Comparison of ENCODE assay signal across 1 cellular context in genomic region chr14:34982421-34983147, GRCh38.
TF ChIP-seq lines count a peak whose summit lies in the region.

Gene SRP54, plus strand, starts transcription at chr14:34982992. Its CDS starts 13,718 bp downstream, at chr14:34996710.

TF ChIP-seq in GM12878, 131 proteins besides CTCF, POLR2A, EP300 and RAD21 (continued from another document):
- TF ChIP-seq CEBPB (IDR thresholded peaks at IDR 0.05; ENCODE audit: borderline replicate concordance in 1 of 2, low read depth in 2 of 2, low read length in 2 of 2) (no peak), E2F4 (IDR thresholded peaks at IDR 0.05; ENCODE audit: low read depth, low read length) (no peak), YBX1 (IDR thresholded peaks at IDR 0.05) (no peak), SREBF1 (IDR thresholded peaks at IDR 0.05; ENCODE audit: low read length) (peak; percentile 67; the same call in 1 of the 2 replicates), SUPT20H (IDR thresholded peaks at IDR 0.05; ENCODE audit: borderline replicate concordance, control insufficient read depth, low read depth, low read length) (no peak), MEF2B (IDR thresholded peaks at IDR 0.05; ENCODE audit: partially characterized antibody, poor library complexity, severe bottlenecking) (peak; percentile 59), BCL3 (IDR thresholded peaks at IDR 0.05; ENCODE audit: borderline replicate concordance, insufficient read depth, low read depth, low read length, poor library complexity, severe bottlenecking) (no peak), GABPA (IDR thresholded peaks at IDR 0.05; ENCODE audit: low read depth) (peak; percentile 100), BHLHE40 (IDR thresholded peaks at IDR 0.05; ENCODE audit: borderline replicate concordance in 1 of 2, low read depth in 2 of 2, low read length in 1 of 2) (peak; percentile 100), TCF3 (IDR thresholded peaks at IDR 0.05; ENCODE audit: borderline replicate concordance, insufficient read depth, low read depth, low read length) (peak; percentile 51; the same call in 1 of the 2 replicates), RELB (IDR thresholded peaks at IDR 0.05; ENCODE audit: low read depth) (peak; percentile 96), NR2C2 (IDR thresholded peaks at IDR 0.05; ENCODE audit: borderline replicate concordance, control insufficient read depth, insufficient read length, low read depth) (peak; percentile 76), SMARCA5 (IDR thresholded peaks at IDR 0.05) (no peak), ESRRA (IDR thresholded peaks at IDR 0.05; ENCODE audit: low read length) (no peak), ZNF384 (IDR thresholded peaks at IDR 0.05; ENCODE audit: borderline replicate concordance, low read depth, low read length) (no peak), ATF2 (IDR thresholded peaks at IDR 0.05; ENCODE audit: low read length) (no peak; the same call in 1 of the 2 replicates), NR2C1 (IDR thresholded peaks at IDR 0.05) (peak; percentile 99), KLF5 (IDR thresholded peaks at IDR 0.05; ENCODE audit: partially characterized antibody) (peak; percentile 89), BCLAF1 (IDR thresholded peaks at IDR 0.05) (no peak), ZBTB40 (IDR thresholded peaks at IDR 0.05; ENCODE audit: borderline replicate concordance) (peak; percentile 98), BMI1 (IDR thresholded peaks at IDR 0.05; ENCODE audit: borderline replicate concordance) (no peak), CBFB (IDR thresholded peaks at IDR 0.05; ENCODE audit: low read depth) (no peak), RBBP5 (conservative IDR thresholded peaks at IDR 0.05) (peak; percentile 42; the same call in 1 of the 2 replicates), TCF7 (IDR thresholded peaks at IDR 0.05; ENCODE audit: borderline replicate concordance) (no peak; the same call in 1 of the 2 replicates), ATF3 (IDR thresholded peaks at IDR 0.05; ENCODE audit: borderline replicate concordance, extremely low read depth, low read depth, low read length) (peak; percentile 29; the same call in 1 of the 2 replicates), SP1 (IDR thresholded peaks at IDR 0.05; ENCODE audit: low read depth, low read length) (no peak), WRNIP1 (IDR thresholded peaks at IDR 0.05; ENCODE audit: borderline replicate concordance, low read depth, low read length) (peak; percentile 99; the same call in 1 of the 2 replicates), ZBTB4 (CRISPR knock-in tag; IDR thresholded peaks at IDR 0.05) (no peak), IRF3 (IDR thresholded peaks at IDR 0.05) (no peak), SIX5 (IDR thresholded peaks at IDR 0.05; ENCODE audit: low read depth, low read length, severe bottlenecking) (peak; percentile 44), CHD4 (IDR thresholded peaks at IDR 0.05) (no peak), KDM1A (IDR thresholded peaks at IDR 0.05; ENCODE audit: borderline replicate concordance) (no peak), NFXL1 (IDR thresholded peaks at IDR 0.05; ENCODE audit: borderline replicate concordance) (no peak), ZNF622 (IDR thresholded peaks at IDR 0.05) (no peak), PAX5 (IDR thresholded peaks at IDR 0.05; ENCODE audit: borderline replicate concordance, low read depth, low read length) (peak; percentile 59; the same call in 1 of the 2 replicates), SMC3 (IDR thresholded peaks at IDR 0.05; ENCODE audit: borderline replicate concordance, low read length) (peak; percentile 13; the same call in 1 of the 2 replicates), NFYA (IDR thresholded peaks at IDR 0.05; ENCODE audit: borderline replicate concordance, low read depth, low read length) (no peak), FOXM1 (IDR thresholded peaks at IDR 0.05; ENCODE audit: low read depth, low read length) (no peak; the same call in 1 of the 2 replicates), MLLT1 (IDR thresholded peaks at IDR 0.05) (peak; percentile 65; the same call in 1 of the 2 replicates), CHD1 (IDR thresholded peaks at IDR 0.05; ENCODE audit: low read depth, low read length) (0 out of 2 replicates have a peak, but pooled peaks have one; percentile 53), STAT1 (conservative IDR thresholded peaks at IDR 0.05) (peak; percentile 88; the same call in 1 of the 2 replicates), JUND (IDR thresholded peaks at IDR 0.05; ENCODE audit: low read depth, low read length) (peak; percentile 53; the same call in 1 of the 2 replicates), TCF12 (IDR thresholded peaks at IDR 0.05; ENCODE audit: low read depth, low read length) (peak; percentile 50; the same call in 1 of the 2 replicates)
